In the genomic region with DNA sequence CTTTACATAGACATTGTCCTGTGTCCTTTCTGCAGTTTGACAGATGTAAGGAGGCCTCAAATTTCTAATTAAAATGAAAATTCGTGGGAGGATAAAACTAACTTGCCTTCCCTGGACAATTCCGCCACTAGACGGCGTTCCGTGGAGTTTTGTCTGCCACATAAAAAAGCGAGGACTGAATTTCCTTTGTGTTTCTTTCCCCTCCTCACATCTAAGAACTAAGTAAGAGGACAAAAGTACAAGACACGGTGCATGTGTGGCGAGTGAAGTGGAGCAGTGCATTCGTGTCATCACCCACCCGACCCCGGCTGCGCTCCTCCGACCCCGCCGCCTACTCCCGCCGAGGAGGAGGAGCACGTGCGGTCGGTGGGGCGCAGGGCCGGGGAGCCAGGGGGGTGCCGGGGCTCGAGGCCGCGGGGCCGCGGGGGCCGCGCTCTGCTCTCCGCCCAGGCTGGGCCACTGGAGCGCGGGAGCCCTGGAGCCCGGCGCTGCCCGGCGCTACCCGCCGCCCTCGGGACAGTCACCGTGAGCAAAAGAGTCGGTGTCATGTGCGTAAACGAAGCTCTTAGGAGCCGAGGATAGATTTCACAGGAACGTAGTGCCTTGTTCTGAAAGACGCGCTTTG, we compare ENCODE assay signal across 9 cellular contexts. TPM values are rescaled to one million over a fixed set of nuclear protein-coding genes. Genes with fewer than 3 reads are reported as not detected.
A peak's percentile ranks its signal among the peaks of the same experiment; 100 is the strongest.
DNase-seq lines count a peak whose midpoint lies in the region; ATAC-seq lines count a peak whose summit lies in the region.
"Had no signal": no experiment of that assay in that cellular context is flagged by ENCODE, and none has a peak within 500 bp of the region (broad histone marks: within the 10 kb centered on the region; RNA-seq: fewer than 3 reads in every experiment).

No MANE protein-coding gene starts in this region.

- peak overlapping the region; percentile 72 for H3K4me3 Mint-ChIP-seq in activated CD4-positive, alpha-beta T cell treated with anti-CD3 and anti-CD28 coated beads, Interleukin-2, amount 10 ng/mL, durations not matched to agents 24 days and 14 days
- H3K4me3 Mint-ChIP-seq in activated naive CD4-positive, alpha-beta T cell treated with anti-CD3 and anti-CD28 coated beads, Interleukin-2, amount 50 U/mL, for 24 hours, result peak overlapping the region; percentile 61
- peak overlapping the region; percentile 58 for H3K4me3 Mint-ChIP-seq in stimulated activated memory B cell treated with anti-CD40 and anti-IgM and Interleukin-4, amounts not matched to agents 10 μg/mL and 1 μg/mL and 100 μg/mL, for 72 hours

- no peaks in the 10 kb centered on the region for H3K9me3 ChIP-seq in iPS-15b (ENCODE audit: control insufficient read depth, insufficient read depth, low read length)

- H3K27me3 Mint-ChIP-seq in activated CD4-positive, alpha-beta T cell treated with anti-CD3 and anti-CD28 coated beads, Interleukin-2, amount 10 ng/mL, durations not matched to agents 24 days and 14 days, result peaks cover 84% of the 10 kb centered on the region
- peaks cover 69% of the 10 kb centered on the region for H3K27me3 Mint-ChIP-seq in activated naive CD4-positive, alpha-beta T cell treated with anti-CD3 and anti-CD28 coated beads, Interleukin-2, amount 50 U/mL, for 24 hours
- H3K27me3 Mint-ChIP-seq in stimulated activated memory B cell treated with anti-CD40 and anti-IgM and Interleukin-4, amounts not matched to agents 10 μg/mL and 1 μg/mL and 100 μg/mL, for 72 hours, result peaks cover 70% of the 10 kb centered on the region

- H3K36me3 Mint-ChIP-seq in activated CD4-positive, alpha-beta T cell treated with anti-CD3 and anti-CD28 coated beads, Interleukin-2, amount 10 ng/mL, durations not matched to agents 24 days and 14 days (ENCODE audit: low read depth), result peaks cover 8% of the 10 kb centered on the region
- H3K36me3 Mint-ChIP-seq in activated naive CD4-positive, alpha-beta T cell treated with anti-CD3 and anti-CD28 coated beads, Interleukin-2, amount 50 U/mL, for 24 hours, result peaks cover 9% of the 10 kb centered on the region
- peaks cover 6% of the 10 kb centered on the region for H3K36me3 Mint-ChIP-seq in stimulated activated memory B cell treated with anti-CD40 and anti-IgM and Interleukin-4, amounts not matched to agents 10 μg/mL and 1 μg/mL and 100 μg/mL, for 72 hours

- H3K4me1 ChIP-seq in iPS-15b (ENCODE audit: control insufficient read depth, insufficient read depth, low read length), result no peaks in the 10 kb centered on the region

- intact Hi-C loops in activated CD4-positive, alpha-beta T cell treated with anti-CD3 and anti-CD28 coated beads, Interleukin-2, amount 10 ng/mL, durations not matched to agents 24 days and 14 days (cut with micrococcal nuclease), result loop anchor here (1.0 to 10.0 kb wide), 5 partner anchors 9 to 698 kb away; a partner anchor contains a TSS

- H3K27ac Mint-ChIP-seq in activated CD4-positive, alpha-beta T cell treated with anti-CD3 and anti-CD28 coated beads, Interleukin-2, amount 10 ng/mL, durations not matched to agents 24 days and 14 days, result no peak overlapping the region
- H3K27ac Mint-ChIP-seq in activated naive CD4-positive, alpha-beta T cell treated with anti-CD3 and anti-CD28 coated beads, Interleukin-2, amount 50 U/mL, for 24 hours, result peak overlapping the region; percentile 76
- no peak overlapping the region for H3K27ac Mint-ChIP-seq in stimulated activated memory B cell treated with anti-CD40 and anti-IgM and Interleukin-4, amounts not matched to agents 10 μg/mL and 1 μg/mL and 100 μg/mL, for 72 hours

- peak; percentile 75 for DNase-seq in activated CD4-positive, alpha-beta T cell treated with anti-CD3 and anti-CD28 coated beads, Interleukin-2, amount 10 ng/mL, durations not matched to agents 24 days and 14 days
- no peak for DNase-seq in activated CD4-positive, alpha-beta T cell treated with anti-CD3 and anti-CD28 coated beads for 1 hour
- no peak for DNase-seq in SW 1271 (lab: John Stamatoyannopoulos, UW)
- no peak for DNase-seq in NCI-H2107 treated with DMSO at 0.1 percent for 48 hours (lab: John Stamatoyannopoulos, UW; ENCODE audit: unreplicated experiment)
- DNase-seq: C1 segment of cervical spinal cord had no signal

- H3K9me3 Mint-ChIP-seq in activated CD4-positive, alpha-beta T cell treated with anti-CD3 and anti-CD28 coated beads, Interleukin-2, amount 10 ng/mL, durations not matched to agents 24 days and 14 days, result peaks cover 15% of the 10 kb centered on the region
- peaks cover 16% of the 10 kb centered on the region for H3K9me3 Mint-ChIP-seq in activated naive CD4-positive, alpha-beta T cell treated with anti-CD3 and anti-CD28 coated beads, Interleukin-2, amount 50 U/mL, for 24 hours
- peaks cover 6% of the 10 kb centered on the region for H3K9me3 Mint-ChIP-seq in stimulated activated memory B cell treated with anti-CD40 and anti-IgM and Interleukin-4, amounts not matched to agents 10 μg/mL and 1 μg/mL and 100 μg/mL, for 72 hours

- H3K27me3 ChIP-seq in iPS-15b (ENCODE audit: control insufficient read depth, insufficient read depth, low read length), result peaks cover 93% of the 10 kb centered on the region

- no peak overlapping the region for H3K9ac ChIP-seq in iPS-15b (ENCODE audit: low read depth, low read length)

- no peak for ATAC-seq in stimulated activated memory B cell treated with anti-CD40 and anti-IgM and Interleukin-4, amounts not matched to agents 10 μg/mL and 1 μg/mL and 100 μg/mL, for 72 hours
- ATAC-seq in HG02981 (IDR thresholded peaks at IDR 0.05; ENCODE audit: unreplicated experiment), result no peak

- peak overlapping the region; percentile 32 for H3K4me3 ChIP-seq in iPS-15b (ENCODE audit: low read depth, low read length)

- H3K36me3 ChIP-seq in iPS-15b (ENCODE audit: control insufficient read depth, insufficient read depth, low read length), result no peaks in the 10 kb centered on the region

- peaks cover 23% of the 10 kb centered on the region for H3K4me1 Mint-ChIP-seq in activated CD4-positive, alpha-beta T cell treated with anti-CD3 and anti-CD28 coated beads, Interleukin-2, amount 10 ng/mL, durations not matched to agents 24 days and 14 days
- H3K4me1 Mint-ChIP-seq in activated naive CD4-positive, alpha-beta T cell treated with anti-CD3 and anti-CD28 coated beads, Interleukin-2, amount 50 U/mL, for 24 hours, result peaks cover 28% of the 10 kb centered on the region
- peaks cover 21% of the 10 kb centered on the region for H3K4me1 Mint-ChIP-seq in stimulated activated memory B cell treated with anti-CD40 and anti-IgM and Interleukin-4, amounts not matched to agents 10 μg/mL and 1 μg/mL and 100 μg/mL, for 72 hours

RNA-seq across cellular contexts. Expression of a gene that starts 10.8 kb away (rescaled TPM):
- total RNA-seq in activated CD4-positive, alpha-beta T cell treated with anti-CD3 and anti-CD28 coated beads, Interleukin-2, amount 10 ng/mL, durations not matched to agents 24 days and 14 days, result 0.16 TPM in 1 of 2 replicates, not detected in the other
